ENCODE assay signal across 32 cellular contexts in the genomic region with DNA sequence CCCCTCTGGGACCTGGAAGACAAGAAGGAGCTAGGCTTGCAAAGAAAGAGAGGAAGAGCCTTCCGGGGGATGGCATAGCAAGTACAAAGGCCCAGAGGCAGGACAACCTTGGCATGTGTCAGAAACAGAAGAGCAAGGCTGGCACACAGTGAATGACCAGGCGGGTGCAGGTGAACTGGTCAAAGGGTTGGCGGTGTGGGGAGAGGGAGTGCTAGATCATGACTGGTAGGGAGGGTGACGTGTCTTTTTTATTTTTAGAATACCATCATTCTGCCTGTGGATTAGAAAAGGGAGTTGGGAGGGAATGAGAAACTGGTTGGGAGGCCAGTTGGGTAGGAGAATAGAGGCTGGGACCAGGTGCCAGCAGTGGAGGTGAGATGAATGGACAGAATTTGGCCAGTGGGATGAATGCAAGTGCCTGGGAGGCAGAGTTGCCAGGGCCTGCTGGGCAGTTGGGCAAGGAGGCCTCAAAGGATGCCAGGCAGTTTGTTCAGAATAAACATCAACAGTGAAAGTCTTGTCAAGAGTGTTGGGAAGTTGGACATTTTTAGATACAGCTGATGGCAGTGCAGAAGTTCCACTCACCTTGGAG.
"Had no signal": no experiment of that assay in that cellular context is flagged by ENCODE, and none has a peak within 500 bp of the region (broad histone marks: within the 10 kb centered on the region; RNA-seq: fewer than 3 reads in every experiment).

No MANE protein-coding gene starts in this region.

- H3K9me3 ChIP-seq: adrenal gland, lower lobe of right lung, mucosa of descending colon, neutrophil, ovary, stomach, thyroid gland, upper lobe of left lung had no signal

- H3K27me3 Mint-ChIP-seq: activated naive CD8-positive, alpha-beta T cell treated with anti-CD3 and anti-CD28 coated beads for 36 hours had no signal

- H3K9me3 Mint-ChIP-seq: activated naive CD4-positive, alpha-beta T cell treated with anti-CD3 and anti-CD28 coated beads for 36 hours; activated naive CD8-positive, alpha-beta T cell treated with anti-CD3 and anti-CD28 coated beads for 36 hours; activated T-helper 1 cell treated with anti-CD3 and anti-CD28 coated beads, Interleukin-12 subunit alpha, Interleukin-12 subunit beta, Interleukin-2, Interleukin-4 antibody, amounts not matched to agents 30 ng/mL and 10 ng/mL and 1 ng/mL, durations not matched to agents 14 hours and 24 hours and 36 hours; natural killer cell treated with Interleukin-12 subunit alpha and Interleukin-12 subunit beta and Interleukin-15 and Interleukin-18, amount 100 ng/mL, for 72 hours; T-helper 1 cell treated with Interleukin-12 subunit alpha and Interleukin-12 subunit beta and Interleukin-4 antibody, amounts not matched to agents 30 μg/mL and 1 μg/mL, for 36 hours had no signal

- DNase-seq: activated CD4-positive, alpha-beta T cell treated with anti-CD3 and anti-CD28 coated beads for 4 hours; activated CD4-positive, alpha-beta T cell treated with anti-CD3 and anti-CD28 coated beads, Interleukin-2, amount 50 U/mL, for 4 hours; activated effector memory CD4-positive, alpha-beta T cell treated with anti-CD3 and anti-CD28 coated beads, Interleukin-2, amount 50 U/mL, for 16 hours; activated naive CD4-positive, alpha-beta T cell treated with anti-CD3 and anti-CD28 coated beads for 36 hours; activated naive CD8-positive, alpha-beta T cell treated with anti-CD3 and anti-CD28 coated beads for 36 hours; adrenal gland; aorta; brain microvascular endothelial cell; dermis blood vessel endothelial cell; effector CD4-positive, alpha-beta T cell; glutamatergic neuron; hippocampal formation; kidney; lower lobe of right lung; mucosa of descending colon; ovary; stimulated activated CD4-positive, alpha-beta T cell treated with anti-CD3 and anti-CD28 coated beads, Interleukin-1b, Interleukin-23, amount 100 ng/mL, for 48 hours; stimulated activated CD4-positive, alpha-beta T cell treated with anti-CD3 and anti-CD28 coated beads, Interleukin-4, amount 100 ng/mL, for 4 hours; stimulated activated CD8-positive, alpha-beta memory T cell treated with anti-CD3 and anti-CD28 coated beads, Interleukin-4, amount 100 ng/mL, for 48 hours; stomach; T-helper 9 cell; thyroid gland; upper lobe of left lung had no signal

- H3K4me1 Mint-ChIP-seq: activated naive CD8-positive, alpha-beta T cell treated with anti-CD3 and anti-CD28 coated beads for 36 hours; stimulated activated memory B cell treated with anti-CD40 and anti-IgM and Interleukin-4, amounts not matched to agents 10 μg/mL and 1 μg/mL and 100 μg/mL, for 72 hours had no signal

- H3K4me2 ChIP-seq: smooth muscle cell had no signal

- H3K27ac ChIP-seq: adrenal gland, brain microvascular endothelial cell, epithelial cell of prostate, lower lobe of right lung, neutrophil, ovary, stomach, thyroid gland, upper lobe of left lung, VCaP had no signal

- H3K36me3 Mint-ChIP-seq: activated naive CD8-positive, alpha-beta T cell treated with anti-CD3 and anti-CD28 coated beads for 36 hours; natural killer cell treated with Interleukin-12 subunit alpha and Interleukin-12 subunit beta and Interleukin-15 and Interleukin-18, amount 100 ng/mL, for 72 hours; stimulated activated memory B cell treated with anti-CD40 and anti-IgM and Interleukin-4, amounts not matched to agents 10 μg/mL and 1 μg/mL and 100 μg/mL, for 72 hours had no signal

- H3K36me3 ChIP-seq: adrenal gland, brain microvascular endothelial cell, lower lobe of right lung, neutrophil, ovary, stomach, thyroid gland, upper lobe of left lung had no signal

- H3K4me3 ChIP-seq: adrenal gland, lower lobe of right lung, mucosa of descending colon, ovary, smooth muscle cell, stomach, thyroid gland, upper lobe of left lung had no signal

- H3K27me3 ChIP-seq: adrenal gland, brain microvascular endothelial cell, neutrophil, ovary, stomach, thyroid gland, upper lobe of left lung had no signal

- H3K27ac Mint-ChIP-seq: activated naive CD4-positive, alpha-beta T cell treated with anti-CD3 and anti-CD28 coated beads for 36 hours; activated naive CD8-positive, alpha-beta T cell treated with anti-CD3 and anti-CD28 coated beads for 36 hours; activated T-helper 1 cell treated with anti-CD3 and anti-CD28 coated beads, Interleukin-12 subunit alpha, Interleukin-12 subunit beta, Interleukin-2, Interleukin-4 antibody, amounts not matched to agents 30 ng/mL and 10 ng/mL and 1 ng/mL, durations not matched to agents 14 hours and 24 hours and 36 hours; natural killer cell treated with Interleukin-12 subunit alpha and Interleukin-12 subunit beta and Interleukin-15 and Interleukin-18, amount 100 ng/mL, for 72 hours; progenitor cell of endocrine pancreas; stimulated activated memory B cell treated with anti-CD40 and anti-IgM and Interleukin-4, amounts not matched to agents 10 μg/mL and 1 μg/mL and 100 μg/mL, for 72 hours; T-helper 1 cell treated with Interleukin-12 subunit alpha and Interleukin-12 subunit beta and Interleukin-4 antibody, amounts not matched to agents 30 μg/mL and 1 μg/mL, for 36 hours had no signal

- H3K4me3 Mint-ChIP-seq: activated naive CD4-positive, alpha-beta T cell treated with anti-CD3 and anti-CD28 coated beads for 36 hours; activated naive CD8-positive, alpha-beta T cell treated with anti-CD3 and anti-CD28 coated beads for 36 hours; activated T-helper 1 cell treated with anti-CD3 and anti-CD28 coated beads, Interleukin-12 subunit alpha, Interleukin-12 subunit beta, Interleukin-2, Interleukin-4 antibody, amounts not matched to agents 30 ng/mL and 10 ng/mL and 1 ng/mL, durations not matched to agents 14 hours and 24 hours and 36 hours; natural killer cell treated with Interleukin-12 subunit alpha and Interleukin-12 subunit beta and Interleukin-15 and Interleukin-18, amount 100 ng/mL, for 72 hours; stimulated activated memory B cell treated with anti-CD40 and anti-IgM and Interleukin-4, amounts not matched to agents 10 μg/mL and 1 μg/mL and 100 μg/mL, for 72 hours; T-helper 1 cell treated with Interleukin-12 subunit alpha and Interleukin-12 subunit beta and Interleukin-4 antibody, amounts not matched to agents 30 μg/mL and 1 μg/mL, for 36 hours had no signal

- H3K4me1 ChIP-seq: adrenal gland, lower lobe of right lung, stomach, thyroid gland, upper lobe of left lung had no signal

- ATAC-seq: lower lobe of right lung; mucosa of descending colon; stimulated activated memory B cell treated with anti-CD40 and anti-IgM and Interleukin-4, amounts not matched to agents 10 μg/mL and 1 μg/mL and 100 μg/mL, for 72 hours had no signal
